ENCODE assay signal across 8 cellular contexts in genomic region chr10:98790817-98791216, GRCh38.
A peak's percentile ranks its signal among the peaks of the same experiment; 100 is the strongest.
DNase-seq lines count a peak whose midpoint lies in the region; ATAC-seq and TF ChIP-seq lines count a peak whose summit lies in the region.

No MANE protein-coding gene starts in this region.

- H3K36me3 ChIP-seq in A673 (ENCODE audit: insufficient read depth, low read length, poor library complexity, severe bottlenecking): no peaks in the 10 kb centered on the region

- POLR2A ChIA-PET in A673 (lab: Charles Lee; ENCODE audit: low non-redundant PET): no interaction called here

- no peaks in the 10 kb centered on the region for H3K4me1 ChIP-seq in A673 (ENCODE audit: insufficient read depth, low read length, poor library complexity, severe bottlenecking)

- CTCF ChIA-PET in A673 (lab: Charles Lee): no interaction called here

- intact Hi-C loops in A673 (cut with micrococcal nuclease; ENCODE audit: unreplicated experiment): loop anchor here (5.0 kb wide), 2 partner anchors 381 to 456 kb away; no protein-coding TSS in a partner anchor

- no peaks in the 10 kb centered on the region for H3K9me3 ChIP-seq in A673 (ENCODE audit: low read depth, low read length, poor library complexity, severe bottlenecking)

- peak; percentile 11 for DNase-seq in A673 (ENCODE audit: low spot score)
- DNase-seq in OCI-M1 (lab: John Stamatoyannopoulos, UW): peak; percentile 90
- DNase-seq in fibroblast of gingiva (ENCODE audit: low read depth): peak; percentile 6
- no peak for DNase-seq in GM19240 (ENCODE audit: insufficient read length, low spot score)
- no peak for DNase-seq in T-helper 1 cell
- no peak for DNase-seq in SIG-M5 treated with dmso at 0.1 percent for 504 hours (lab: John Stamatoyannopoulos, UW; ENCODE audit: unreplicated experiment)

- H3K27me3 ChIP-seq in A673 (replicated peaks; ENCODE audit: insufficient read depth, low read depth, low read length, poor library complexity): no peaks in the 10 kb centered on the region

- no peak for ATAC-seq in HG02588 (IDR thresholded peaks at IDR 0.05; ENCODE audit: unreplicated experiment)

- H3K27ac ChIP-seq in A673 (ENCODE audit: low read depth, low read length, poor library complexity, severe bottlenecking): no peak overlapping the region

- BruUV-seq in A673 (replicated peaks; lab: Mats Ljungman, UMichigan): no TSS peak

- H3K4me3 ChIP-seq in A673 (ENCODE audit: low read depth, low read length, poor library complexity, severe bottlenecking): no peak overlapping the region

- peak; percentile 49 for TF ChIP-seq CTCF in A673 (conservative IDR thresholded peaks at IDR 0.05; ENCODE audit: low read depth, low read length)
- TF ChIP-seq CTCF in GM12874 (IDR thresholded peaks at IDR 0.05; ENCODE audit: insufficient read depth, low read depth, low read length): 0 out of 2 replicates have a peak, but pooled peaks have one; percentile 15

Comparison
In these comparisons a context has a peak if more than half of its experiments do, and no peak if none do; other contexts are left out.
1. DNase-seq: peak in A673 (single experiment), OCI-M1 (single experiment) and fibroblast of gingiva (single experiment); none in GM19240 (single experiment), T-helper 1 cell (0 of 5) and SIG-M5 treated with dmso at 0.1 percent for 504 hours (single experiment).